Comparison of ENCODE assay signal across 1 cellular context in genomic region chr3:51982838-51983577, GRCh38.
TF ChIP-seq lines count a peak whose summit lies in the region.

ACY1 (plus strand) TSS chr3:51983535; CDS start chr3:51984065, 530 bp downstream.

TF ChIP-seq in HepG2, 621 proteins besides CTCF, POLR2A, EP300 and RAD21 (continued from another document and continues in another):
- peak; percentile 70; the same call in 1 of the 2 replicates for TF ChIP-seq ZNF318 (CRISPR knock-in tag; IDR thresholded peaks at IDR 0.05)
- no peak; the same call in 1 of the 2 replicates for TF ChIP-seq ZNF235 (CRISPR knock-in tag; IDR thresholded peaks at IDR 0.05; ENCODE audit: borderline replicate concordance)
- TF ChIP-seq ZNF558 (CRISPR knock-in tag; IDR thresholded peaks at IDR 0.05; ENCODE audit: borderline replicate concordance): no peak
- TF ChIP-seq ZNF709 (CRISPR knock-in tag; IDR thresholded peaks at IDR 0.05): peak; percentile 79; the same call in 1 of the 2 replicates
- peak; percentile 75; the same call in 1 of the 2 replicates for TF ChIP-seq TFDP2 (CRISPR knock-in tag; IDR thresholded peaks at IDR 0.05)
- TF ChIP-seq ZNF383 (CRISPR knock-in tag; IDR thresholded peaks at IDR 0.05; ENCODE audit: borderline replicate concordance): no peak
- TF ChIP-seq MAF1 (CRISPR knock-in tag; IDR thresholded peaks at IDR 0.05; ENCODE audit: borderline replicate concordance): 0 out of 2 replicates have a peak, but pooled peaks have one; percentile 14
- peak; percentile 82 for TF ChIP-seq ZNF350 (CRISPR knock-in tag; IDR thresholded peaks at IDR 0.05; ENCODE audit: borderline replicate concordance, low read depth)
- TF ChIP-seq ZNF362 (CRISPR knock-in tag; IDR thresholded peaks at IDR 0.05; ENCODE audit: borderline replicate concordance): peak; percentile 66; the same call in 1 of the 2 replicates
- TF ChIP-seq ZNF256 (CRISPR knock-in tag; conservative IDR thresholded peaks at IDR 0.05): 0 out of 2 replicates have a peak, but pooled peaks have one; percentile 48
- peak; percentile 78 for TF ChIP-seq FOXA3 (CRISPR knock-in tag; IDR thresholded peaks at IDR 0.05)
- peak; percentile 89; the same call in 1 of the 2 replicates for TF ChIP-seq CCDC6 (CRISPR knock-in tag; IDR thresholded peaks at IDR 0.05)
- peak; percentile 34; the same call in 1 of the 2 replicates for TF ChIP-seq ZNF281 (CRISPR knock-in tag; IDR thresholded peaks at IDR 0.05; ENCODE audit: borderline replicate concordance)
- no peak for TF ChIP-seq SMARCC2 (IDR thresholded peaks at IDR 0.05)
- TF ChIP-seq MTF2 (CRISPR knock-in tag; IDR thresholded peaks at IDR 0.05; ENCODE audit: borderline replicate concordance): no peak
- peak; percentile 87; the same call in 1 of the 2 replicates for TF ChIP-seq ZNF441 (CRISPR knock-in tag; IDR thresholded peaks at IDR 0.05; ENCODE audit: borderline replicate concordance)
- no peak; the same call in 1 of the 2 replicates for TF ChIP-seq ZNF563 (CRISPR knock-in tag; IDR thresholded peaks at IDR 0.05)
- peak; percentile 41; the same call in 1 of the 2 replicates for TF ChIP-seq ZNF205 (CRISPR knock-in tag; IDR thresholded peaks at IDR 0.05)
- TF ChIP-seq CHCHD3 (CRISPR knock-in tag; IDR thresholded peaks at IDR 0.05): no peak
- TF ChIP-seq TBL1XR1 (IDR thresholded peaks at IDR 0.05; ENCODE audit: borderline replicate concordance, low read length, partially characterized antibody): peak; percentile 41
- TF ChIP-seq NFAT5 (CRISPR knock-in tag; IDR thresholded peaks at IDR 0.05): no peak
- no peak for TF ChIP-seq KIAA2018 (CRISPR knock-in tag; IDR thresholded peaks at IDR 0.05; ENCODE audit: borderline replicate concordance)
